In genomic region chr5:152686931-152687330, GRCh38 we compare ENCODE assay signal across 19 cellular contexts.
A peak's percentile ranks its signal among the peaks of the same experiment; 100 is the strongest.
DNase-seq lines count a peak whose midpoint lies in the region; ATAC-seq and TF ChIP-seq lines count a peak whose summit lies in the region.
"Had no signal": no experiment of that assay in that cellular context is flagged by ENCODE, and none has a peak within 500 bp of the region (broad histone marks: within the 10 kb centered on the region; RNA-seq: fewer than 3 reads in every experiment).

No MANE protein-coding gene starts in this region.

- ATAC-seq in GM18519 (IDR thresholded peaks at IDR 0.05; ENCODE audit: low FRiP score, unreplicated experiment) (no peak), HG03095 (IDR thresholded peaks at IDR 0.05; ENCODE audit: unreplicated experiment) (no peak)
- ATAC-seq: A549; CD8-positive, alpha-beta T cell; SK-N-SH treated with all-trans-retinoic acid at 6 μM for 48 hours had no signal

- in situ Hi-C loops in Caki2 (cut with HindIII; ENCODE audit: low pct_unique_long_range_greater_than_20kb, low sequenced_read_pairs) = no loop called here
- in situ Hi-C loops in astrocyte of the spinal cord (cut with HindIII; ENCODE audit: low sequenced_read_pairs) = no loop called here

- H3K36me3 Mint-ChIP-seq in activated T-helper 1 cell treated with anti-CD3 and anti-CD28 coated beads, Interleukin-12 subunit alpha, Interleukin-12 subunit beta, Interleukin-2, Interleukin-4 antibody, amounts not matched to agents 30 ng/mL and 10 ng/mL and 1 ng/mL, durations not matched to agents 14 hours and 24 hours and 36 hours (ENCODE audit: low read depth) = no peaks in the 10 kb centered on the region
- H3K36me3 Mint-ChIP-seq: CD8-positive, alpha-beta T cell had no signal

- TF ChIP-seq CTCF in astrocyte of the spinal cord (IDR thresholded peaks at IDR 0.05; ENCODE audit: low read depth, low read length) = no peak

- H3K9me3 Mint-ChIP-seq in activated T-helper 1 cell treated with anti-CD3 and anti-CD28 coated beads, Interleukin-12 subunit alpha, Interleukin-12 subunit beta, Interleukin-2, Interleukin-4 antibody, amounts not matched to agents 30 ng/mL and 10 ng/mL and 1 ng/mL, durations not matched to agents 14 hours and 24 hours and 36 hours = peaks cover 12% of the 10 kb centered on the region

- no peaks in the 10 kb centered on the region for H3K27me3 Mint-ChIP-seq in activated T-helper 1 cell treated with anti-CD3 and anti-CD28 coated beads, Interleukin-12 subunit alpha, Interleukin-12 subunit beta, Interleukin-2, Interleukin-4 antibody, amounts not matched to agents 30 ng/mL and 10 ng/mL and 1 ng/mL, durations not matched to agents 14 hours and 24 hours and 36 hours (ENCODE audit: insufficient read depth)

- DNase-seq in Caki2 (ENCODE audit: low read depth) = peak; percentile 35
- DNase-seq in LHCN-M2 (ENCODE audit: low read depth) = peak; percentile 28
- peak; percentile 19 for DNase-seq in astrocyte of the spinal cord (ENCODE audit: low read depth, low spot score)
- peak; percentile 7 for DNase-seq in iris pigment epithelial cell (ENCODE audit: low read depth)
- DNase-seq in activated T-helper 1 cell treated with anti-CD3 and anti-CD28 coated beads, Interleukin-12 subunit alpha, Interleukin-12 subunit beta, Interleukin-2, Interleukin-4 antibody, amounts not matched to agents 30 ng/mL and 10 ng/mL and 1 ng/mL, durations not matched to agents 14 hours and 24 hours and 36 hours (ENCODE audit: low spot score) = no peak
- DNase-seq: CD8-positive, alpha-beta T cell; DMS79; IMR-90; MM.1S; NCI-H1105; NCI-H2081; NCI-H774; RPMI8226; SIG-M5 had no signal

- intact Hi-C loops in activated T-helper 1 cell treated with anti-CD3 and anti-CD28 coated beads, Interleukin-12 subunit alpha, Interleukin-12 subunit beta, Interleukin-2, Interleukin-4 antibody, amounts not matched to agents 30 ng/mL and 10 ng/mL and 1 ng/mL, durations not matched to agents 14 hours and 24 hours and 36 hours (cut with micrococcal nuclease) = no loop called here

- H3K27ac Mint-ChIP-seq in activated T-helper 1 cell treated with anti-CD3 and anti-CD28 coated beads, Interleukin-12 subunit alpha, Interleukin-12 subunit beta, Interleukin-2, Interleukin-4 antibody, amounts not matched to agents 30 ng/mL and 10 ng/mL and 1 ng/mL, durations not matched to agents 14 hours and 24 hours and 36 hours = no peak overlapping the region
- H3K27ac Mint-ChIP-seq: CD8-positive, alpha-beta T cell had no signal

- no peak overlapping the region for H3K4me3 Mint-ChIP-seq in activated T-helper 1 cell treated with anti-CD3 and anti-CD28 coated beads, Interleukin-12 subunit alpha, Interleukin-12 subunit beta, Interleukin-2, Interleukin-4 antibody, amounts not matched to agents 30 ng/mL and 10 ng/mL and 1 ng/mL, durations not matched to agents 14 hours and 24 hours and 36 hours
- H3K4me3 Mint-ChIP-seq: CD8-positive, alpha-beta T cell had no signal

- H3K4me3 ChIP-seq in astrocyte of the spinal cord (ENCODE audit: low read depth, low read length) = no peak overlapping the region
- H3K4me3 ChIP-seq: A549, BLaER1 had no signal

- H3K4me1 Mint-ChIP-seq in activated T-helper 1 cell treated with anti-CD3 and anti-CD28 coated beads, Interleukin-12 subunit alpha, Interleukin-12 subunit beta, Interleukin-2, Interleukin-4 antibody, amounts not matched to agents 30 ng/mL and 10 ng/mL and 1 ng/mL, durations not matched to agents 14 hours and 24 hours and 36 hours (ENCODE audit: low read depth) = no peaks in the 10 kb centered on the region
